Comparison of ENCODE assay signal across 19 cellular contexts in genomic region chrX:21153033-21153432, GRCh38.
"Had no signal": no experiment of that assay in that cellular context is flagged by ENCODE, and none has a peak within 500 bp of the region (broad histone marks: within the 10 kb centered on the region; RNA-seq: fewer than 3 reads in every experiment).

No MANE protein-coding gene starts in this region.

- H3K36me3 ChIP-seq: adrenal gland, breast epithelium, esophagus squamous epithelium, thyroid gland, WERI-Rb-1 had no signal

- H3K9me3 ChIP-seq: adrenal gland, breast epithelium, esophagus squamous epithelium, thyroid gland had no signal

- H3K27ac ChIP-seq: adrenal gland, coronary artery, esophagus squamous epithelium, thyroid gland, WERI-Rb-1 had no signal

- DNase-seq: activated CD4-positive, alpha-beta T cell treated with anti-CD3 and anti-CD28 coated beads, Interleukin-2, amount 50 U/mL, for 1 hour; activated CD4-positive, CD25-positive, alpha-beta regulatory T cell treated with anti-CD3 and anti-CD28 coated beads, Interleukin-2, amount 50 U/mL, for 72 hours; activated CD8-positive, alpha-beta T cell treated with anti-CD3 and anti-CD28 coated beads, Interleukin-2, amount 10 ng/mL, durations not matched to agents 7 days and 5 days; activated T-cell treated with anti-CD3 and anti-CD28 coated beads, Interleukin-2, amount 50 U/mL, for 1 hour; cerebellar nuclear complex; esophagus squamous epithelium; kidney; nephron progenitor cell; retina; stimulated activated CD4-positive, alpha-beta T cell treated with anti-CD3 and anti-CD28 coated beads, Interleukin-4, amount 100 ng/mL, for 4 hours; stimulated activated naive CD8-positive, alpha-beta T cell treated with anti-CD3 and anti-CD28 coated beads, Interleukin-15, Interleukin-2, amounts not matched to agents 100 U/mL and 50 U/mL, for 24 hours; T-cell; WERI-Rb-1 had no signal

- H3K4me1 ChIP-seq: adrenal gland, breast epithelium, esophagus squamous epithelium, thyroid gland had no signal

- H3K27me3 ChIP-seq: adrenal gland, breast epithelium, esophagus squamous epithelium, thyroid gland had no signal

- ATAC-seq: activated CD8-positive, alpha-beta T cell treated with anti-CD3 and anti-CD28 coated beads, Interleukin-2, amount 10 ng/mL, durations not matched to agents 7 days and 5 days; activated naive CD4-positive, alpha-beta T cell treated with anti-CD3 and anti-CD28 coated beads, Interleukin-2, amount 50 U/mL, for 72 hours; left lobe of liver; stimulated activated naive CD8-positive, alpha-beta T cell treated with anti-CD3 and anti-CD28 coated beads, Interleukin-15, Interleukin-2, amounts not matched to agents 100 U/mL and 50 U/mL, for 24 hours; T-cell had no signal

- H3K4me3 ChIP-seq: adrenal gland, breast epithelium, coronary artery, esophagus squamous epithelium, thyroid gland had no signal
